ENCODE assay signal across 8 cellular contexts in the genomic region with DNA sequence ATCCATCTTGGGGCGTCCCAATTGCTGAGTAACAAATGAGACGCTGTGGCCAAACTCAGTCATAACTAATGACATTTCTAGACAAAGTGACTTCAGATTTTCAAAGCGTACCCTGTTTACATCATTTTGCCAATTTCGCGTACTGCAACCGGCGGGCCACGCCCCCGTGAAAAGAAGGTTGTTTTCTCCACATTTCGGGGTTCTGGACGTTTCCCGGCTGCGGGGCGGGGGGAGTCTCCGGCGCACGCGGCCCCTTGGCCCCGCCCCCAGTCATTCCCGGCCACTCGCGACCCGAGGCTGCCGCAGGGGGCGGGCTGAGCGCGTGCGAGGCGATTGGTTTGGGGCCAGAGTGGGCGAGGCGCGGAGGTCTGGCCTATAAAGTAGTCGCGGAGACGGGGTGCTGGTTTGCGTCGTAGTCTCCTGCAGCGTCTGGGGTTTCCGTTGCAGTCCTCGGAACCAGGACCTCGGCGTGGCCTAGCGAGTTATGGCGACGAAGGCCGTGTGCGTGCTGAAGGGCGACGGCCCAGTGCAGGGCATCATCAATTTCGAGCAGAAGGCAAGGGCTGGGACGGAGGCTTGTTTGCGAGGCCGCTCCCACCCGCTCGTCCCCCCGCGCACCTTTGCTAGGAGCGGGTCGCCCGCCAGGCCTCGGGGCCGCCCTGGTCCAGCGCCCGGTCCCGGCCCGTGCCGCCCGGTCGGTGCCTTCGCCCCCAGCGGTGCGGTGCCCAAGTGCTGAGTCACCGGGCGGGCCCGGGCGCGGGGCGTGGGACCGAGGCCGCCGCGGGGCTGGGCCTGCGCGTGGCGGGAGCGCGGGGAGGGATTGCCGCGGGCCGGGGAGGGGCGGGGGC. TPM values are rescaled to one million over a fixed set of nuclear protein-coding genes. Genes with fewer than 3 reads are reported as not detected.
A peak's percentile ranks its signal among the peaks of the same experiment; 100 is the strongest.
DNase-seq lines count a peak whose midpoint lies in the region; ATAC-seq and TF ChIP-seq lines count a peak whose summit lies in the region.

A gene (plus strand): TSS at position 408 of the 848 bp plus-strand sequence. CDS start 77 bp downstream, at position 485.

- peak; percentile 94 for DNase-seq in G401 (ENCODE audit: low spot score)
- DNase-seq in HAP-1 (ENCODE audit: low spot score in 2 of 2), result peak; percentile 87 to 95
- DNase-seq in MG63, result peak; percentile 94
- peak; percentile 80 to 93 for DNase-seq in SHP77 (lab: John Stamatoyannopoulos, UW)
- DNase-seq in activated effector memory CD4-positive, alpha-beta T cell treated with Interleukin-2 at 50 U/mL for 16 hours, result peak; percentile 95
- DNase-seq in fibroblast of the aortic adventitia (ENCODE audit: low read depth), result peak; percentile 91
- DNase-seq in stimulated activated naive CD8-positive, alpha-beta T cell treated with anti-CD3 and anti-CD28 coated beads, Interleukin-15, Interleukin-2, amounts not matched to agents 100 U/mL and 50 U/mL, for 24 hours, result peak; percentile 97

- H3K36me3 ChIP-seq in HAP-1 (replicated peaks), result peaks cover 28% of the 10 kb centered on the region
- H3K36me3 ChIP-seq in MG63, result peaks cover 37% of the 10 kb centered on the region

- H3K36me3 Mint-ChIP-seq in nephron (ENCODE audit: low read depth), result peaks cover 31% of the 10 kb centered on the region

- H3K4me3 Mint-ChIP-seq in nephron, result peak within 1 kb of the TSS; percentile 100

- ATAC-seq in stimulated activated naive CD8-positive, alpha-beta T cell treated with anti-CD3 and anti-CD28 coated beads, Interleukin-15, Interleukin-2, amounts not matched to agents 100 U/mL and 50 U/mL, for 24 hours, result peak; percentile 92

- peak within 1 kb of the TSS; percentile 70 for H3K4me3 ChIP-seq in HAP-1
- peak within 1 kb of the TSS; percentile 71 for H3K4me3 ChIP-seq in MG63
- H3K4me3 ChIP-seq in fibroblast of the aortic adventitia (ENCODE audit: low read depth, low read length), result peak within 1 kb of the TSS; percentile 99

- in situ Hi-C loops in G401 (cut with HindIII; ENCODE audit: low sequenced_read_pairs), result no loop called here
- in situ Hi-C loops in HAP-1 (cut with MboI; ENCODE audit: low sequenced_read_pairs), result no loop called here

- peaks cover 2% of the 10 kb centered on the region for H3K9me3 Mint-ChIP-seq in nephron

- peaks cover 33% of the 10 kb centered on the region for H3K4me1 Mint-ChIP-seq in nephron

- H3K4me1 ChIP-seq in HAP-1, result peaks cover 8% of the 10 kb centered on the region

- H3K9me3 ChIP-seq in HAP-1 (no peaks in the 10 kb centered on the region), MG63 (no peaks in the 10 kb centered on the region)

- TF ChIP-seq CTCF in fibroblast of the aortic adventitia (IDR thresholded peaks at IDR 0.05; ENCODE audit: insufficient read depth, low read length), result no peak
- TF ChIP-seq CTCF in nephron (IDR thresholded peaks at IDR 0.05; ENCODE audit: unreplicated experiment in 3 of 3), result no peak

- H3K27me3 Mint-ChIP-seq in nephron (ENCODE audit: low read depth), result no peaks in the 10 kb centered on the region

- H3K27ac Mint-ChIP-seq in nephron, result peak within 1 kb of the TSS; percentile 95 to 99 (median 97)

- H3K27me3 ChIP-seq in HAP-1 (ENCODE audit: low read depth), result no peaks in the 10 kb centered on the region
- no peaks in the 10 kb centered on the region for H3K27me3 ChIP-seq in MG63

RNA-seq across cellular contexts. Expression of the gene that starts here (rescaled TPM):
- 305 and 352 TPM in 2 replicates for total RNA-seq in G401 (2014; rRNA removed; shearing (Covaris generic))
- total RNA-seq in MG63 (2014; rRNA removed; shearing (Covaris generic); ENCODE audit: low replicate concordance), result 352 and 381 TPM in 2 replicates
- 217 and 225 TPM in 2 replicates for total RNA-seq in fibroblast of the aortic adventitia (ENCODE audit: low replicate concordance)

Comparison
In these comparisons a context has a peak if more than half of its experiments do, and no peak if none do; other contexts are left out.
1. Peak in every context shown above with its lines: DNase-seq, ATAC-seq and H3K4me3 ChIP-seq.